In the genomic region with DNA sequence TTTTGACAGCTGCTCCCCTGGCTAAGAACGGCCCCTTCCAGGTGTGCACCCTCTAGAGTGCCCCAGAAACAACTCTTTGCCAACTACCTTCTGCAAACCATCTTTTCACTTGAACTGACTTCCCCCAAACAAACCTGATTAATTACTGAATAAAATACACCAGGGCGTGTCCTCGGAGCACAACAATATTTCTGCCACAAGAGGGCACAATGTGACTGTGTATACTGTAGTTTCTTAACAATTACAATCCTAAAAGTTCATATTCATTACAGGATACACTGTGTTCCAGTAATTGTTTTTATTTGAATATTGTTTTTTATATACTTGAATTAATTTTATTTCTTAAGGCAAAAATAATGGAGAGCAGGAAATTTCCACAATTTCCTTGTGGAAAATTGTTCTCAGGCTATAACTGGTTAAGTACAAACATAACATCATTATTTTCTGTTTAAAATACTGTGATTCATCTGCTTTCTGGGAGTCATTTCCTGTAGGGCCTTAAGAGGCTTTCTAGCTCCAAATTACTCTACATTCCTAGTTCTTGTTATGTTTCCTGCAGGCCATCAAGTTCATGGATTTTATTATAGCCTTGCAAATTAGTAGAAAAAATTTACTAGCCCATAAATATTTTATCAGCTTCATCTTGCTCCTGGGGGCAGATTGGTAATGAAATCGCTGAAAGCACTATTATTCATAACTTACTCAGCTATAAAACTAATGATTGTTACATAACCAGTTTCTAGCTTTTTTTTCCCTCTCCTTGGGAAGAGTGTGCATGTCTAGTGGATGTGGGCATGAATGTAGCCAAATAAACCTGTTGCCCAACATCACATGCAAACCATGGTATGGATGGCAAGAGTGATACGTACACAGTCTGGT, we compare ENCODE assay signal across 8 cellular contexts. TPM values are rescaled to one million over a fixed set of nuclear protein-coding genes. Genes with fewer than 3 reads are reported as not detected.
DNase-seq lines count a peak whose midpoint lies in the region; ATAC-seq and TF ChIP-seq lines count a peak whose summit lies in the region.

No MANE protein-coding gene starts in this region.

- no peaks in the 10 kb centered on the region for H3K36me3 Mint-ChIP-seq in nephron progenitor cell (ENCODE audit: low read depth)
- no peaks in the 10 kb centered on the region for H3K36me3 Mint-ChIP-seq in type B pancreatic cell

- TF ChIP-seq CTCF in nephron progenitor cell (IDR thresholded peaks at IDR 0.05) (peak; percentile 80), type B pancreatic cell (conservative IDR thresholded peaks at IDR 0.05) (peak; percentile 95)

- H3K27me3 Mint-ChIP-seq in nephron progenitor cell (ENCODE audit: low read depth, poor library complexity) (peaks cover 3% of the 10 kb centered on the region), type B pancreatic cell (no peaks in the 10 kb centered on the region)

- H3K27ac Mint-ChIP-seq in nephron progenitor cell (no peak overlapping the region), type B pancreatic cell (no peak overlapping the region)

- H3K9me3 Mint-ChIP-seq in nephron progenitor cell (peaks cover 7% of the 10 kb centered on the region), type B pancreatic cell (no peaks in the 10 kb centered on the region)

- H3K4me1 Mint-ChIP-seq in nephron progenitor cell (peaks cover 20% of the 10 kb centered on the region), type B pancreatic cell (ENCODE audit: unreplicated experiment) (peaks cover 20% of the 10 kb centered on the region)

- DNase-seq in DMS 273 treated with DMSO at 0.1 percent for 48 hours (lab: John Stamatoyannopoulos, UW) (peak; percentile 45), NOMO-1 (lab: John Stamatoyannopoulos, UW; ENCODE audit: unreplicated experiment in 2 of 2) (peak; percentile 32 to 70), epithelial cell of prostate (ENCODE audit: low read depth, low spot score) (peak; percentile 95), nephron progenitor cell (peak; percentile 47), type B pancreatic cell (ENCODE audit: extremely low spot score, unreplicated experiment) (no peak)
- peak; percentile 4 to 8 for DNase-seq in activated CD8-positive, alpha-beta memory T cell treated with anti-CD3 and anti-CD28 coated beads for 4 hours (ENCODE audit: low read depth in 2 of 2)
- DNase-seq in NK-92 treated with Interleukin-12 subunit alpha and Interleukin-12 subunit beta, amount 100 ng/mL, for 24 hours (lab: John Stamatoyannopoulos, UW) = no peak

- peak; percentile 54 for ATAC-seq in HG03571 (IDR thresholded peaks at IDR 0.05; ENCODE audit: unreplicated experiment)

- H3K4me3 Mint-ChIP-seq in nephron progenitor cell = no peak overlapping the region
- H3K4me3 Mint-ChIP-seq in type B pancreatic cell = no peak overlapping the region

- H3K27ac ChIP-seq in epithelial cell of prostate = peak overlapping the region; percentile 89

RNA-seq across cellular contexts. Expression of a gene that starts 51.9 kb away (rescaled TPM):
- total RNA-seq in type B pancreatic cell (ENCODE audit: low replicate concordance) = not detected in 2 replicates

Comparison
In these comparisons a context has a peak if more than half of its experiments do, and no peak if none do; other contexts are left out.
1. DNase-seq: peak in DMS 273 treated with DMSO at 0.1 percent for 48 hours (single experiment), NOMO-1 (2 of 2), activated CD8-positive, alpha-beta memory T cell treated with anti-CD3 and anti-CD28 coated beads for 4 hours (2 of 2), epithelial cell of prostate (single experiment) and nephron progenitor cell (single experiment); none in type B pancreatic cell (single experiment) and NK-92 treated with Interleukin-12 subunit alpha and Interleukin-12 subunit beta, amount 100 ng/mL, for 24 hours (single experiment).